Comparison of ENCODE assay signal across 20 cellular contexts in genomic region chr1:244318078-244318477, GRCh38.
DNase-seq lines count a peak whose midpoint lies in the region; ATAC-seq and TF ChIP-seq lines count a peak whose summit lies in the region.
"Had no signal": no experiment of that assay in that cellular context is flagged by ENCODE, and none has a peak within 500 bp of the region (broad histone marks: within the 10 kb centered on the region; RNA-seq: fewer than 3 reads in every experiment).

No MANE protein-coding gene starts in this region.

- H3K27me3 ChIP-seq in BE2C, result no peaks in the 10 kb centered on the region

- in situ Hi-C loops in G401 (cut with HindIII; ENCODE audit: low sequenced_read_pairs), result no loop called here

- H3K27me3 Mint-ChIP-seq in activated CD8-positive, alpha-beta T cell treated with anti-CD3 and anti-CD28 coated beads, Interleukin-2, amount 10 ng/mL, durations not matched to agents 7 days and 5 days (ENCODE audit: low read depth), result no peaks in the 10 kb centered on the region
- no peaks in the 10 kb centered on the region for H3K27me3 Mint-ChIP-seq in activated CD8-positive, alpha-beta T cell treated with anti-CD3 and anti-CD28 coated beads for 36 hours
- H3K27me3 Mint-ChIP-seq in T-helper 17 cell, result no peaks in the 10 kb centered on the region
- H3K27me3 Mint-ChIP-seq in effector memory CD8-positive, alpha-beta T cell, result no peaks in the 10 kb centered on the region
- H3K27me3 Mint-ChIP-seq: B cell; CD4-positive, alpha-beta T cell had no signal

- no peak overlapping the region for H3K4me3 Mint-ChIP-seq in activated CD8-positive, alpha-beta T cell treated with anti-CD3 and anti-CD28 coated beads, Interleukin-2, amount 10 ng/mL, durations not matched to agents 7 days and 5 days
- H3K4me3 Mint-ChIP-seq in activated CD8-positive, alpha-beta T cell treated with anti-CD3 and anti-CD28 coated beads for 36 hours, result no peak overlapping the region
- no peak overlapping the region for H3K4me3 Mint-ChIP-seq in T-helper 17 cell
- H3K4me3 Mint-ChIP-seq in effector memory CD8-positive, alpha-beta T cell, result peak overlapping the region; percentile 56 to 67
- peak overlapping the region; percentile 44 for H3K4me3 Mint-ChIP-seq in stimulated activated effector memory CD8-positive, alpha-beta T cell treated with anti-CD3 and anti-CD28 coated beads, Interleukin-12 subunit alpha, Interleukin-12 subunit beta, amount 100 ng/mL, for 72 hours
- H3K4me3 Mint-ChIP-seq: B cell; CD4-positive, alpha-beta T cell; GM23338 had no signal

- H3K9me3 ChIP-seq in T-helper 17 cell (ENCODE audit: control insufficient read depth, low read length, poor library complexity, severe bottlenecking), result no peaks in the 10 kb centered on the region
- H3K9me3 ChIP-seq in BE2C, result no peaks in the 10 kb centered on the region
- H3K9me3 ChIP-seq: A549, Caco-2 had no signal

- POLR2A ChIA-PET in activated CD8-positive, alpha-beta T cell treated with anti-CD3 and anti-CD28 coated beads, Interleukin-2, amount 10 ng/mL, durations not matched to agents 7 days and 5 days (lab: Charles Lee), result interaction anchor here (0.8 kb wide), 1 partner anchor 133 kb away, joined by 3 read pairs; no protein-coding TSS in a partner anchor
- POLR2A ChIA-PET in activated CD8-positive, alpha-beta T cell treated with anti-CD3 and anti-CD28 coated beads for 36 hours (lab: Charles Lee), result no interaction called here

- DNase-seq in activated CD8-positive, alpha-beta T cell treated with anti-CD3 and anti-CD28 coated beads, Interleukin-2, amount 10 ng/mL, durations not matched to agents 7 days and 5 days, result peak; percentile 15
- no peak for DNase-seq in activated CD8-positive, alpha-beta T cell treated with anti-CD3 and anti-CD28 coated beads for 36 hours
- DNase-seq in T-helper 17 cell (no peak), BE2C (no peak), G401 (ENCODE audit: low spot score) (no peak)
- no peak for DNase-seq in effector memory CD8-positive, alpha-beta T cell
- DNase-seq in stimulated activated effector memory CD8-positive, alpha-beta T cell treated with anti-CD3 and anti-CD28 coated beads, Interleukin-12 subunit alpha, Interleukin-12 subunit beta, amount 100 ng/mL, for 72 hours (ENCODE audit: low spot score in 2 of 2), result no peak
- DNase-seq: Caco-2; CD4-positive, alpha-beta T cell; DMS 273 treated with DMSO at 0.1 percent for 48 hours; HCEC 1CT; NCI-H1092 treated with DMSO at 0.1 percent for 48 hours; NCI-H1436 treated with DMSO at 0.1 percent for 48 hours; NCI-H1930; NCI-H345; NCI-H526 had no signal

- no peak for TF ChIP-seq CTCF in activated CD8-positive, alpha-beta T cell treated with anti-CD3 and anti-CD28 coated beads for 36 hours (IDR thresholded peaks at IDR 0.05)
- TF ChIP-seq CTCF in BE2C (IDR thresholded peaks at IDR 0.05; ENCODE audit: low read depth, low read length), result no peak

- no peaks in the 10 kb centered on the region for H3K4me1 ChIP-seq in BE2C

- peak overlapping the region; percentile 75 for H3K27ac Mint-ChIP-seq in activated CD8-positive, alpha-beta T cell treated with anti-CD3 and anti-CD28 coated beads, Interleukin-2, amount 10 ng/mL, durations not matched to agents 7 days and 5 days
- no peak overlapping the region for H3K27ac Mint-ChIP-seq in activated CD8-positive, alpha-beta T cell treated with anti-CD3 and anti-CD28 coated beads for 36 hours
- peak overlapping the region; percentile 16 for H3K27ac Mint-ChIP-seq in T-helper 17 cell
- peak overlapping the region; percentile 34 to 49 for H3K27ac Mint-ChIP-seq in effector memory CD8-positive, alpha-beta T cell
- H3K27ac Mint-ChIP-seq in stimulated activated effector memory CD8-positive, alpha-beta T cell treated with anti-CD3 and anti-CD28 coated beads, Interleukin-12 subunit alpha, Interleukin-12 subunit beta, amount 100 ng/mL, for 72 hours, result peak overlapping the region; percentile 78
- H3K27ac Mint-ChIP-seq: B cell; CD4-positive, alpha-beta T cell; GM23338 had no signal

- H3K4me1 Mint-ChIP-seq in activated CD8-positive, alpha-beta T cell treated with anti-CD3 and anti-CD28 coated beads, Interleukin-2, amount 10 ng/mL, durations not matched to agents 7 days and 5 days (ENCODE audit: low read depth), result peaks cover 42% of the 10 kb centered on the region
- peaks cover 23% of the 10 kb centered on the region for H3K4me1 Mint-ChIP-seq in activated CD8-positive, alpha-beta T cell treated with anti-CD3 and anti-CD28 coated beads for 36 hours (ENCODE audit: low read depth)
- peaks cover 12% of the 10 kb centered on the region for H3K4me1 Mint-ChIP-seq in T-helper 17 cell
- peaks cover 45 to 53% of the 10 kb centered on the region in 2 donors for H3K4me1 Mint-ChIP-seq in effector memory CD8-positive, alpha-beta T cell (ENCODE audit: low read depth in 2 of 2)
- peaks cover 58% of the 10 kb centered on the region for H3K4me1 Mint-ChIP-seq in stimulated activated effector memory CD8-positive, alpha-beta T cell treated with anti-CD3 and anti-CD28 coated beads, Interleukin-12 subunit alpha, Interleukin-12 subunit beta, amount 100 ng/mL, for 72 hours

- intact Hi-C loops in activated CD8-positive, alpha-beta T cell treated with anti-CD3 and anti-CD28 coated beads for 36 hours (cut with micrococcal nuclease), result no loop called here

- H3K4me3 ChIP-seq in BE2C (ENCODE audit: low read depth, low read length), result no peak overlapping the region
- H3K4me3 ChIP-seq: A549, GM23338 had no signal

- H3K36me3 Mint-ChIP-seq in activated CD8-positive, alpha-beta T cell treated with anti-CD3 and anti-CD28 coated beads, Interleukin-2, amount 10 ng/mL, durations not matched to agents 7 days and 5 days (ENCODE audit: low read depth), result peaks cover 10% of the 10 kb centered on the region
- H3K36me3 Mint-ChIP-seq in activated CD8-positive, alpha-beta T cell treated with anti-CD3 and anti-CD28 coated beads for 36 hours (ENCODE audit: low read depth), result no peaks in the 10 kb centered on the region
- peaks cover 2% of the 10 kb centered on the region for H3K36me3 Mint-ChIP-seq in T-helper 17 cell (ENCODE audit: low read depth)
- H3K36me3 Mint-ChIP-seq in effector memory CD8-positive, alpha-beta T cell (ENCODE audit: insufficient read depth), result peaks cover 17% of the 10 kb centered on the region
- H3K36me3 Mint-ChIP-seq in stimulated activated effector memory CD8-positive, alpha-beta T cell treated with anti-CD3 and anti-CD28 coated beads, Interleukin-12 subunit alpha, Interleukin-12 subunit beta, amount 100 ng/mL, for 72 hours, result peaks cover 54% of the 10 kb centered on the region

- CTCF ChIA-PET in activated CD8-positive, alpha-beta T cell treated with anti-CD3 and anti-CD28 coated beads, Interleukin-2, amount 10 ng/mL, durations not matched to agents 7 days and 5 days (lab: Charles Lee), result interaction anchor here (1.3 kb wide), 1 partner anchor 18 kb away, joined by 4 read pairs; no protein-coding TSS in a partner anchor
- CTCF ChIA-PET in activated CD8-positive, alpha-beta T cell treated with anti-CD3 and anti-CD28 coated beads for 36 hours (lab: Charles Lee), result no interaction called here

- H3K9me3 Mint-ChIP-seq in activated CD8-positive, alpha-beta T cell treated with anti-CD3 and anti-CD28 coated beads, Interleukin-2, amount 10 ng/mL, durations not matched to agents 7 days and 5 days (ENCODE audit: insufficient read depth), result peaks cover 4% of the 10 kb centered on the region
- H3K9me3 Mint-ChIP-seq in activated CD8-positive, alpha-beta T cell treated with anti-CD3 and anti-CD28 coated beads for 36 hours, result no peaks in the 10 kb centered on the region
- H3K9me3 Mint-ChIP-seq in effector memory CD8-positive, alpha-beta T cell, result no peaks in the 10 kb centered on the region
- no peaks in the 10 kb centered on the region for H3K9me3 Mint-ChIP-seq in stimulated activated effector memory CD8-positive, alpha-beta T cell treated with anti-CD3 and anti-CD28 coated beads, Interleukin-12 subunit alpha, Interleukin-12 subunit beta, amount 100 ng/mL, for 72 hours
- H3K9me3 Mint-ChIP-seq: CD4-positive, alpha-beta T cell had no signal

- ATAC-seq in activated CD8-positive, alpha-beta T cell treated with anti-CD3 and anti-CD28 coated beads, Interleukin-2, amount 10 ng/mL, durations not matched to agents 7 days and 5 days, result no peak
- no peak for ATAC-seq in activated CD8-positive, alpha-beta T cell treated with anti-CD3 and anti-CD28 coated beads for 36 hours
- ATAC-seq in T-helper 17 cell, result no peak
- ATAC-seq in effector memory CD8-positive, alpha-beta T cell (replicated peaks), result no peak
- no peak for ATAC-seq in stimulated activated effector memory CD8-positive, alpha-beta T cell treated with anti-CD3 and anti-CD28 coated beads, Interleukin-12 subunit alpha, Interleukin-12 subunit beta, amount 100 ng/mL, for 72 hours
- ATAC-seq: A549, GM23338, Right ventricle myocardium inferior had no signal

- H3K36me3 ChIP-seq in BE2C, result no peaks in the 10 kb centered on the region

Comparison
In these comparisons a context has a peak if more than half of its experiments do, and no peak if none do; other contexts are left out.
1. H3K4me3 Mint-ChIP-seq: peak in effector memory CD8-positive, alpha-beta T cell (2 of 2) and stimulated activated effector memory CD8-positive, alpha-beta T cell treated with anti-CD3 and anti-CD28 coated beads, Interleukin-12 subunit alpha, Interleukin-12 subunit beta, amount 100 ng/mL, for 72 hours (single experiment); none in activated CD8-positive, alpha-beta T cell treated with anti-CD3 and anti-CD28 coated beads, Interleukin-2, amount 10 ng/mL, durations not matched to agents 7 days and 5 days (single experiment), activated CD8-positive, alpha-beta T cell treated with anti-CD3 and anti-CD28 coated beads for 36 hours (single experiment) and T-helper 17 cell (single experiment).